In the genomic region with DNA sequence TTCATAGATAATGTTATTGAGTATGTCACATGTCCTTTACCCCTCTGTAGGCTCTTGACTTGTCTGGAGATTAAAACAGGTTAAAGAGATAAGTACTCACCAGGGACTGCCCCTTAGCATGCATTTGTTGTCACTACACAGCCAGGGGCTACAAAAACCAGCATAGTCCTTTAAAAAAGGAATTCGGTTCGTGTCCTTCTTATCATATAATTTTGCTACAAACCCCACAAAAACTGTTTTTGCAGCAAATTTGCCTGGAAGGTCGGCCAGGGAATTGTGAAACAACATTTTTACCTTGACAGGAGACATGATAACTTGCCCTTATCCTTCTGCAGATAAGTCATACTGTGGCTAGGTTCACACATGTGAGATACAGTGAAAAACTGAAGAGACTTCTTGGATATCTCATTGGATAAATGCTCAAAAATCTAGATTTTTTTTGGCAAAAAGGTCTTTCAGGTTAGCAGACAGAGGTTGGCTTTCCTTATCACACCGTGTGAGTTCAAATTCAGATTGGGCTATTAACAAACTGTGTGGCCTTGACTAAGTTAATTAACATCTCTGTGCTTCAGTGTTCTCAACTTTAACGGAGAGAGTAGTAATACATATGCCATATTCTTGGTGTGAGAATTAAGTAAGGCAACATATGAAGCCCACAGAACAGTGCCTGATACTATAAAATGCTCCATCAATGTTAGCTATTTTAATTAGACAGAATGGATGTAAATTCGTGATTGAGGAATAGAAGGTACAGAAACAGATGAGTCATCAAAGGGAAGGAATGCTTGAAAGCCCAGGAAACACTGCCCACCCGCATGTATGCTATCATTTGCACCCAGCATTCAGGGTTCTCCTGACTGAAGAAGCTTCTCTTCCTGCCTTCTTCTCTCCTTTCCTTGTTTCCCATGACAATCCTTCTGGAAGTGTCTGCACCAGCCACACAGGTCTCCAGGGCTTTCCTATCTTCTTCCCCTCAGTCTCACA, we compare ENCODE assay signal across 9 cellular contexts. TPM values are rescaled to one million over a fixed set of nuclear protein-coding genes. Genes with fewer than 3 reads are reported as not detected.
DNase-seq lines count a peak whose midpoint lies in the region; ATAC-seq and TF ChIP-seq lines count a peak whose summit lies in the region.
"Had no signal": no experiment of that assay in that cellular context is flagged by ENCODE, and none has a peak within 500 bp of the region (broad histone marks: within the 10 kb centered on the region; RNA-seq: fewer than 3 reads in every experiment).

No MANE protein-coding gene starts in this region.

- H3K4me1 ChIP-seq in H9 (ENCODE audit: insufficient read depth, low read length): no peaks in the 10 kb centered on the region

- no peak overlapping the region for H4K5ac ChIP-seq in H9 (ENCODE audit: insufficient read length, low read depth, low read length)

- no peaks in the 10 kb centered on the region for H3K9me3 Mint-ChIP-seq in activated T-cell treated with anti-CD3 and anti-CD28 coated beads, Interleukin-2, amount 50 U/mL, for 4 hours
- no peaks in the 10 kb centered on the region for H3K9me3 Mint-ChIP-seq in activated naive CD8-positive, alpha-beta T cell treated with anti-CD3 and anti-CD28 coated beads for 36 hours
- peaks cover 57 to 72% of the 10 kb centered on the region in 2 experiments for H3K9me3 Mint-ChIP-seq in H9

- no peak overlapping the region for H4K8ac ChIP-seq in H9 (replicated peaks; ENCODE audit: insufficient read length, low read depth, low read length)

- no peak overlapping the region for H3K14ac ChIP-seq in H9 (ENCODE audit: insufficient read depth, low read length)

- TF ChIP-seq CTCF in H9 (conservative IDR thresholded peaks at IDR 0.05): no peak

- no peak overlapping the region for H3K23ac ChIP-seq in H9 (ENCODE audit: insufficient read length, low read depth, low read length)

- no peak overlapping the region for H4K91ac ChIP-seq in H9 (ENCODE audit: insufficient read length, low read depth, low read length)

- no peak overlapping the region for H2BK5ac ChIP-seq in H9 (ENCODE audit: insufficient read length, low read length)

- H2BK15ac ChIP-seq in H9 (ENCODE audit: low read depth, low read length): no peak overlapping the region

- no peak overlapping the region for H2AK5ac ChIP-seq in H9 (ENCODE audit: insufficient read length, low read length)

- no peak overlapping the region for H3K56ac ChIP-seq in H9 (ENCODE audit: insufficient read length, low read depth, low read length)

- H3K27me3 ChIP-seq in H9 (ENCODE audit: insufficient read depth, low read length): no peaks in the 10 kb centered on the region

- peaks cover 55% of the 10 kb centered on the region for H3K4me1 Mint-ChIP-seq in activated T-cell treated with anti-CD3 and anti-CD28 coated beads, Interleukin-2, amount 50 U/mL, for 4 hours (ENCODE audit: low read depth)
- peaks cover 40% of the 10 kb centered on the region for H3K4me1 Mint-ChIP-seq in activated naive CD8-positive, alpha-beta T cell treated with anti-CD3 and anti-CD28 coated beads for 36 hours
- peaks cover 21 to 25% of the 10 kb centered on the region in 2 experiments for H3K4me1 Mint-ChIP-seq in H9

- DNase-seq in activated T-cell treated with anti-CD3 and anti-CD28 coated beads, Interleukin-2, amount 50 U/mL, for 4 hours: no peak
- DNase-seq in activated T-cell treated with anti-CD3 and anti-CD28 coated beads, Interleukin-2, amount 50 U/mL, for 48 hours: no peak
- DNase-seq in activated naive CD8-positive, alpha-beta T cell treated with anti-CD3 and anti-CD28 coated beads for 36 hours: no peak
- no peak for DNase-seq in stimulated activated naive CD8-positive, alpha-beta T cell treated with anti-CD3 and anti-CD28 coated beads, Interleukin-15, Interleukin-2, amounts not matched to agents 100 U/mL and 50 U/mL, for 24 hours
- no peak for DNase-seq in H9
- DNase-seq in activated gamma-delta T cell treated with Interleukin-2 at 50 U/mL for 16 hours: no peak
- DNase-seq in left lobe of liver (ENCODE audit: low spot score): no peak

- no peak overlapping the region for H3K4me3 Mint-ChIP-seq in activated T-cell treated with anti-CD3 and anti-CD28 coated beads, Interleukin-2, amount 50 U/mL, for 4 hours
- H3K4me3 Mint-ChIP-seq in activated naive CD8-positive, alpha-beta T cell treated with anti-CD3 and anti-CD28 coated beads for 36 hours: no peak overlapping the region
- no peak overlapping the region for H3K4me3 Mint-ChIP-seq in H9
- H3K4me3 Mint-ChIP-seq: neural crest cell had no signal

- no peak overlapping the region for H2BK12ac ChIP-seq in H9 (ENCODE audit: insufficient read length, low read depth, low read length)

- H3K23me2 ChIP-seq in H9 (ENCODE audit: insufficient read length, low read depth, low read length, poor library complexity, severe bottlenecking): no peaks in the 10 kb centered on the region

- ATAC-seq in activated T-cell treated with anti-CD3 and anti-CD28 coated beads, Interleukin-2, amount 50 U/mL, for 4 hours: peak; percentile 9 to 46
- ATAC-seq in HG03095 (IDR thresholded peaks at IDR 0.05; ENCODE audit: unreplicated experiment): peak; percentile 27
- ATAC-seq in stimulated activated naive CD8-positive, alpha-beta T cell treated with anti-CD3 and anti-CD28 coated beads, Interleukin-15, Interleukin-2, amounts not matched to agents 100 U/mL and 50 U/mL, for 24 hours: peak; percentile 31
- no peak for ATAC-seq in left lobe of liver

- no peak overlapping the region for H3K4ac ChIP-seq in H9 (ENCODE audit: low read depth, low read length)

- no CpG with 5 or more reads among the region's 7 CpGs for WGBS in H9 (ENCODE audit: extremely low coverage, insufficient read length, low lambda C conversion rate)

- H3K27ac Mint-ChIP-seq in activated naive CD8-positive, alpha-beta T cell treated with anti-CD3 and anti-CD28 coated beads for 36 hours: peak overlapping the region; percentile 73
- no peak overlapping the region for H3K27ac Mint-ChIP-seq in H9

- no peak overlapping the region for H3K27ac ChIP-seq in H9 (ENCODE audit: insufficient read length, low read depth, low read length)

- no peaks in the 10 kb centered on the region for H3K27me3 Mint-ChIP-seq in activated T-cell treated with anti-CD3 and anti-CD28 coated beads, Interleukin-2, amount 50 U/mL, for 4 hours (ENCODE audit: low read depth)
- no peaks in the 10 kb centered on the region for H3K27me3 Mint-ChIP-seq in activated naive CD8-positive, alpha-beta T cell treated with anti-CD3 and anti-CD28 coated beads for 36 hours
- H3K27me3 Mint-ChIP-seq in H9 (ENCODE audit: low read depth): 0 out of 2 replicates have a peak, but pooled peaks cover 2% of the 10 kb centered on the region

- H3K18ac ChIP-seq in H9 (ENCODE audit: insufficient read length, low read depth, low read length): no peak overlapping the region

- no peak overlapping the region for H3K9ac ChIP-seq in H9 (ENCODE audit: extremely low read depth, insufficient read length, low read length)

- no peaks in the 10 kb centered on the region for H3K9me3 ChIP-seq in H9 (ENCODE audit: control insufficient read depth, low read depth, low read length)

- no peaks in the 10 kb centered on the region for H3K36me3 Mint-ChIP-seq in activated T-cell treated with anti-CD3 and anti-CD28 coated beads, Interleukin-2, amount 50 U/mL, for 4 hours (ENCODE audit: insufficient read depth)
- peaks cover 1% of the 10 kb centered on the region for H3K36me3 Mint-ChIP-seq in activated naive CD8-positive, alpha-beta T cell treated with anti-CD3 and anti-CD28 coated beads for 36 hours
- peaks cover 2 to 5% (median 2%) of the 10 kb centered on the region in 3 experiments; a peak in 2 of 7 replicates for H3K36me3 Mint-ChIP-seq in H9 (ENCODE audit: insufficient read depth in 1 of 3, low read depth in 3 of 3)

- no peak overlapping the region for H3K4me2 ChIP-seq in H9 (ENCODE audit: insufficient read depth, insufficient read length, low read length)

- no peaks in the 10 kb centered on the region for H3K79me2 ChIP-seq in H9 (ENCODE audit: insufficient read depth, low read length)

- no peak overlapping the region for H2BK20ac ChIP-seq in H9 (ENCODE audit: low read depth, low read length, poor library complexity, severe bottlenecking)

- no peak overlapping the region for H2AFZ ChIP-seq in H9 (ENCODE audit: low read length)

- H4K20me1 ChIP-seq in H9 (ENCODE audit: control insufficient read depth, insufficient read depth, insufficient read length): no peaks in the 10 kb centered on the region

- no peaks in the 10 kb centered on the region for H3K79me1 ChIP-seq in H9 (ENCODE audit: insufficient read depth, low read depth, low read length, poor library complexity, severe bottlenecking)

- no peak overlapping the region for H2BK120ac ChIP-seq in H9 (ENCODE audit: low read depth, low read length, poor library complexity, severe bottlenecking)

- H3T11ph ChIP-seq in H9 (ENCODE audit: low read length): no peak overlapping the region

RNA-seq across cellular contexts. Expression of a gene that starts 30.0 kb away (rescaled TPM):
- not detected for total RNA-seq in activated T-cell treated with anti-CD3 and anti-CD28 coated beads, Interleukin-2, amount 50 U/mL, for 4 hours
- not detected for total RNA-seq in activated naive CD8-positive, alpha-beta T cell treated with anti-CD3 and anti-CD28 coated beads for 36 hours
- total RNA-seq in H9 (2021): 0.09 TPM in 1 of 2 replicates, not detected in the other
- total RNA-seq in left lobe of liver: not detected

RNA-seq across cellular contexts. Expression of a gene that starts 39.5 kb away (rescaled TPM):
- 1,000 to 10,000 TPM; 1,344 to 1,576 (median 1,475) TPM for total RNA-seq in activated T-cell treated with anti-CD3 and anti-CD28 coated beads, Interleukin-2, amount 50 U/mL, for 4 hours
- total RNA-seq in activated naive CD8-positive, alpha-beta T cell treated with anti-CD3 and anti-CD28 coated beads for 36 hours: 1,000 to 10,000 TPM; 3,478 to 3,646 TPM
- total RNA-seq in H9 (2021): 2,733 and 2,818 TPM in 2 replicates
- total RNA-seq in left lobe of liver: 442 TPM
